21 cellular contexts compared by ENCODE assay signal in genomic region chr2:86012017-86012712, GRCh38.
DNase-seq lines count a peak whose midpoint lies in the region; ATAC-seq, FAIRE-seq and TF ChIP-seq lines count a peak whose summit lies in the region.
"Had no signal": no experiment of that assay in that cellular context is flagged by ENCODE, and none has a peak within 500 bp of the region (broad histone marks: within the 10 kb centered on the region; RNA-seq: fewer than 3 reads in every experiment).

No MANE protein-coding gene starts in this region.

- H3K27me3 ChIP-seq in H7 (ENCODE audit: control insufficient read depth, insufficient read depth, low read length): no peaks in the 10 kb centered on the region
- H3K27me3 ChIP-seq in left ventricle myocardium inferior (ENCODE audit: low read depth): peaks cover 66% of the 10 kb centered on the region

- H3K36me3 ChIP-seq in H7 (replicated peaks; ENCODE audit: control insufficient read depth, insufficient read depth, low read length) (no peaks in the 10 kb centered on the region), left ventricle myocardium inferior (peaks cover 8% of the 10 kb centered on the region)

- POLR2A ChIA-PET in A549 (lab: Yijun Ruan, JAX): no interaction called here

- FAIRE-seq in A549 (lab: Jason Lieb, UNC): no peak
- FAIRE-seq: D721Med, G401.6, GM12891, RCC 7860 had no signal

- H3K9me3 Mint-ChIP-seq in activated naive CD8-positive, alpha-beta T cell treated with anti-CD3 and anti-CD28 coated beads for 36 hours: peaks cover 7% of the 10 kb centered on the region

- H3K4me3 Mint-ChIP-seq in activated naive CD8-positive, alpha-beta T cell treated with anti-CD3 and anti-CD28 coated beads for 36 hours: no peak overlapping the region
- H3K4me3 Mint-ChIP-seq: B cell; CD8-positive, alpha-beta T cell; HFFc6 had no signal

- H3K4me1 ChIP-seq in A549 (peaks cover 7% of the 10 kb centered on the region; the same call in 2 of the 3 replicates), left ventricle myocardium inferior (peaks cover 8% of the 10 kb centered on the region)

- peak; percentile 19 to 24; a peak in 3 of 6 replicates for ATAC-seq in A549
- no peak for ATAC-seq in omental fat pad (ENCODE audit: low FRiP score)
- no peak for ATAC-seq in HG02885 (IDR thresholded peaks at IDR 0.05; ENCODE audit: poor library complexity, unreplicated experiment)
- ATAC-seq in HG03196 (IDR thresholded peaks at IDR 0.05; ENCODE audit: unreplicated experiment): no peak
- ATAC-seq in HG03521 (IDR thresholded peaks at IDR 0.05; ENCODE audit: unreplicated experiment): no peak
- ATAC-seq: CD8-positive, alpha-beta T cell had no signal

- no peaks in the 10 kb centered on the region for H3K27me3 Mint-ChIP-seq in activated naive CD8-positive, alpha-beta T cell treated with anti-CD3 and anti-CD28 coated beads for 36 hours
- H3K27me3 Mint-ChIP-seq: B cell had no signal

- intact Hi-C loops in left ventricle myocardium inferior (cut with micrococcal nuclease): no loop called here

- no peak for TF ChIP-seq EP300 in A549 (IDR thresholded peaks at IDR 0.05)

- CTCF ChIA-PET in A549 (lab: Yijun Ruan, JAX): interaction anchor here (0.6 to 1.4 kb wide), 3 partner anchors 12 to 123 kb away, joined by 3 to 9 read pairs (median 3); no protein-coding TSS in a partner anchor

- no peak overlapping the region for H3K27ac Mint-ChIP-seq in activated naive CD8-positive, alpha-beta T cell treated with anti-CD3 and anti-CD28 coated beads for 36 hours
- H3K27ac Mint-ChIP-seq: CD8-positive, alpha-beta T cell; HFFc6 had no signal

- peaks cover 9% of the 10 kb centered on the region for H3K4me1 Mint-ChIP-seq in activated naive CD8-positive, alpha-beta T cell treated with anti-CD3 and anti-CD28 coated beads for 36 hours

- no peak for DNase-seq in A549 (ENCODE audit: low read depth in 1 of 2, low spot score in 1 of 2)
- peak; percentile 58 for DNase-seq in H7
- DNase-seq in left ventricle myocardium inferior: no peak
- peak; percentile 5 for DNase-seq in omental fat pad (ENCODE audit: low spot score)
- DNase-seq in activated naive CD8-positive, alpha-beta T cell treated with anti-CD3 and anti-CD28 coated beads for 36 hours: no peak
- DNase-seq: CD8-positive, alpha-beta T cell; DMS79 treated with DMSO at 0.1 percent for 48 hours; HFFc6; MM.1S; NCI-H1930; NCI-H2171 treated with DMSO at 0.1 percent for 48 hours; NCI-H774 had no signal

- no peak for TF ChIP-seq RAD21 in A549 (conservative IDR thresholded peaks at IDR 0.05 in 1 of 2, IDR thresholded peaks at IDR 0.05 in 1 of 2)

- 76% methylated on average over 9 of the region's 9 CpGs for WGBS in A549 (ENCODE audit: missing lambda C conversion rate)

- H3K9me3 ChIP-seq in A549 (peaks cover 26% of the 10 kb centered on the region), left ventricle myocardium inferior (replicated peaks) (peaks cover 27% of the 10 kb centered on the region)

- no peak overlapping the region for H3K4me2 ChIP-seq in A549
- H3K4me2 ChIP-seq: KMS-11 had no signal

- no peak overlapping the region for H3K4me3 ChIP-seq in A549
- no peak overlapping the region for H3K4me3 ChIP-seq in H7 (ENCODE audit: insufficient read depth, low read depth, low read length)
- H3K4me3 ChIP-seq in left ventricle myocardium inferior: no peak overlapping the region

- no peak for TF ChIP-seq CTCF in A549 (IDR thresholded peaks at IDR 0.05)
- TF ChIP-seq CTCF in left ventricle myocardium inferior (IDR thresholded peaks at IDR 0.05; ENCODE audit: borderline replicate concordance): no peak
- no peak for TF ChIP-seq CTCF in omental fat pad (IDR thresholded peaks at IDR 0.05)

- H3K36me3 Mint-ChIP-seq in activated naive CD8-positive, alpha-beta T cell treated with anti-CD3 and anti-CD28 coated beads for 36 hours: peaks cover 3% of the 10 kb centered on the region
- H3K36me3 Mint-ChIP-seq: CD8-positive, alpha-beta T cell had no signal

- TF ChIP-seq POLR2A in A549 (IDR thresholded peaks at IDR 0.05; ENCODE audit: low read length): no peak

- H3K27ac ChIP-seq in A549 (peak overlapping the region in 1 of 2 experiments; percentile 50; a peak in 2 of 6 replicates), left ventricle myocardium inferior (replicated peaks) (peak overlapping the region; percentile 64)
- H3K27ac ChIP-seq: KMS-11 had no signal

TF ChIP-seq in A549, 52 proteins besides CTCF, POLR2A, EP300 and RAD21:
- TF ChIP-seq NR3C1 (IDR thresholded peaks at IDR 0.05) (no peak), HOXA7 (CRISPR knock-in tag; IDR thresholded peaks at IDR 0.05) (no peak), ELK1 (IDR thresholded peaks at IDR 0.05; ENCODE audit: low read depth, low read length) (no peak), RCOR1 (IDR thresholded peaks at IDR 0.05; ENCODE audit: low read depth, low read length) (no peak), GATA3 (IDR thresholded peaks at IDR 0.05; ENCODE audit: borderline replicate concordance) (no peak), ZFP36 (IDR thresholded peaks at IDR 0.05; ENCODE audit: borderline replicate concordance, partially characterized antibody) (no peak), HDAC2 (IDR thresholded peaks at IDR 0.05) (no peak), RARB (CRISPR knock-in tag; IDR thresholded peaks at IDR 0.05) (no peak), CBX8 (IDR thresholded peaks at IDR 0.05) (no peak), BHLHE40 (IDR thresholded peaks at IDR 0.05; ENCODE audit: low read depth, low read length) (no peak), RNF2 (IDR thresholded peaks at IDR 0.05; ENCODE audit: borderline replicate concordance, low read depth) (no peak), SMC3 (IDR thresholded peaks at IDR 0.05) (no peak), HES2 (IDR thresholded peaks at IDR 0.05) (no peak), HEYL (CRISPR knock-in tag; IDR thresholded peaks at IDR 0.05) (no peak), PHF8 (IDR thresholded peaks at IDR 0.05; ENCODE audit: borderline replicate concordance, low read depth) (no peak), CEBPB (IDR thresholded peaks at IDR 0.05) (no peak)

Comparison
In these comparisons a context has a peak if more than half of its experiments do, and no peak if none do; other contexts are left out.
1. ATAC-seq: peak in A549 (2 of 2); none in omental fat pad (single experiment), HG02885 (single experiment), HG03196 (single experiment) and HG03521 (single experiment).
2. DNase-seq: peak in H7 (single experiment) and omental fat pad (single experiment); none in A549 (0 of 2), left ventricle myocardium inferior (single experiment) and activated naive CD8-positive, alpha-beta T cell treated with anti-CD3 and anti-CD28 coated beads for 36 hours (single experiment).